ENCODE assay signal across 22 cellular contexts in genomic region chr2:29016500-29016899, GRCh38. TPM values are rescaled to one million over a fixed set of nuclear protein-coding genes. Genes with fewer than 3 reads are reported as not detected.
DNase-seq lines count a peak whose midpoint lies in the region; ATAC-seq and TF ChIP-seq lines count a peak whose summit lies in the region.
"Had no signal": no experiment of that assay in that cellular context is flagged by ENCODE, and none has a peak within 500 bp of the region (broad histone marks: within the 10 kb centered on the region; RNA-seq: fewer than 3 reads in every experiment).

No MANE protein-coding gene starts in this region.

- H3K9me3 ChIP-seq in spleen, result no peaks in the 10 kb centered on the region
- H3K9me3 ChIP-seq: esophagus muscularis mucosa, HAP-1, left lung had no signal

- peak overlapping the region; percentile 58 to 94 (median 79) for H3K27ac ChIP-seq in spleen
- H3K27ac ChIP-seq: neural progenitor cell, RWPE1 had no signal

- H3K27ac Mint-ChIP-seq in activated T-cell treated with anti-CD3 and anti-CD28 coated beads, Interleukin-2, amount 50 U/mL, for 24 hours, result peak overlapping the region; percentile 34
- peak overlapping the region; percentile 95 for H3K27ac Mint-ChIP-seq in activated CD8-positive, alpha-beta T cell treated with anti-CD3 and anti-CD28 coated beads, Interleukin-2, amount 10 ng/mL, durations not matched to agents 7 days and 5 days
- H3K27ac Mint-ChIP-seq in immature natural killer cell, result peak overlapping the region; percentile 99 to 100 (median 100)

- POLR2A ChIA-PET in activated CD8-positive, alpha-beta T cell treated with anti-CD3 and anti-CD28 coated beads, Interleukin-2, amount 10 ng/mL, durations not matched to agents 7 days and 5 days (lab: Charles Lee), result interaction anchor here (1.0 to 2.2 kb wide), 2 partner anchors 9 to 19 kb away, joined by 3 to 7 read pairs; no protein-coding TSS in a partner anchor

- no peak overlapping the region for H3K4me3 Mint-ChIP-seq in activated T-cell treated with anti-CD3 and anti-CD28 coated beads, Interleukin-2, amount 50 U/mL, for 24 hours
- H3K4me3 Mint-ChIP-seq in activated CD8-positive, alpha-beta T cell treated with anti-CD3 and anti-CD28 coated beads, Interleukin-2, amount 10 ng/mL, durations not matched to agents 7 days and 5 days, result peak overlapping the region; percentile 87
- H3K4me3 Mint-ChIP-seq in immature natural killer cell, result peak overlapping the region; percentile 87 to 95 (median 93)
- H3K4me3 Mint-ChIP-seq: neural progenitor cell had no signal

- CTCF ChIA-PET in activated CD8-positive, alpha-beta T cell treated with anti-CD3 and anti-CD28 coated beads, Interleukin-2, amount 10 ng/mL, durations not matched to agents 7 days and 5 days (lab: Charles Lee), result interaction anchor here (0.6 to 2.2 kb wide), 6 partner anchors 18 to 113 kb away, joined by 3 to 13 read pairs (median 4); no protein-coding TSS in a partner anchor

- peaks cover 27 to 75% (median 61%) of the 10 kb centered on the region in 6 donors for H3K4me1 ChIP-seq in spleen
- H3K4me1 ChIP-seq: HAP-1 had no signal

- intact Hi-C loops in spleen (cut with DNase I; ENCODE audit: low total_unique reads), result no loop called here

- peaks cover 0 to 10% (median 0%) of the 10 kb centered on the region in 7 donors for H3K27me3 ChIP-seq in spleen (replicated peaks in 1 of 7)
- H3K27me3 ChIP-seq: esophagus muscularis mucosa, neural progenitor cell had no signal

- no peak for ATAC-seq in activated CD8-positive, alpha-beta T cell treated with anti-CD3 and anti-CD28 coated beads, Interleukin-2, amount 10 ng/mL, durations not matched to agents 7 days and 5 days
- ATAC-seq: left lung had no signal

- H3K27me3 Mint-ChIP-seq in activated T-cell treated with anti-CD3 and anti-CD28 coated beads, Interleukin-2, amount 50 U/mL, for 24 hours, result no peaks in the 10 kb centered on the region
- H3K27me3 Mint-ChIP-seq in activated CD8-positive, alpha-beta T cell treated with anti-CD3 and anti-CD28 coated beads, Interleukin-2, amount 10 ng/mL, durations not matched to agents 7 days and 5 days (ENCODE audit: low read depth), result no peaks in the 10 kb centered on the region
- H3K27me3 Mint-ChIP-seq in immature natural killer cell (ENCODE audit: low read depth in 3 of 3), result peaks cover 10 to 37% (median 30%) of the 10 kb centered on the region in 3 donors

- H3K36me3 Mint-ChIP-seq in activated T-cell treated with anti-CD3 and anti-CD28 coated beads, Interleukin-2, amount 50 U/mL, for 24 hours (ENCODE audit: low read depth), result no peaks in the 10 kb centered on the region
- peaks cover 24% of the 10 kb centered on the region for H3K36me3 Mint-ChIP-seq in activated CD8-positive, alpha-beta T cell treated with anti-CD3 and anti-CD28 coated beads, Interleukin-2, amount 10 ng/mL, durations not matched to agents 7 days and 5 days (ENCODE audit: low read depth)
- H3K36me3 Mint-ChIP-seq in immature natural killer cell, result peaks cover 16 to 26% (median 19%) of the 10 kb centered on the region in 3 donors
- H3K36me3 Mint-ChIP-seq: neural progenitor cell had no signal

- H3K4me1 Mint-ChIP-seq in activated T-cell treated with anti-CD3 and anti-CD28 coated beads, Interleukin-2, amount 50 U/mL, for 24 hours (ENCODE audit: low read depth), result peaks cover 72% of the 10 kb centered on the region
- peaks cover 67% of the 10 kb centered on the region for H3K4me1 Mint-ChIP-seq in activated CD8-positive, alpha-beta T cell treated with anti-CD3 and anti-CD28 coated beads, Interleukin-2, amount 10 ng/mL, durations not matched to agents 7 days and 5 days (ENCODE audit: low read depth)
- peaks cover 68 to 89% of the 10 kb centered on the region in 2 donors for H3K4me1 Mint-ChIP-seq in immature natural killer cell

- H3K4me3 ChIP-seq in spleen, result no peak overlapping the region
- H3K4me3 ChIP-seq: coronary artery, esophagus muscularis mucosa, HAP-1, left lung, neural progenitor cell had no signal

- TF ChIP-seq CTCF in spleen (IDR thresholded peaks at IDR 0.05 in 8 of 11, conservative IDR thresholded peaks at IDR 0.05 in 3 of 11), result no peak

- no peaks in the 10 kb centered on the region for H3K36me3 ChIP-seq in spleen
- H3K36me3 ChIP-seq: esophagus muscularis mucosa, HAP-1, left lung, neural progenitor cell had no signal

- 24 to 40% (median 30%) methylated on average over 6 of the region's 6 CpGs for WGBS in spleen, 5 donors

- no peak for TF ChIP-seq POLR2A in spleen (IDR thresholded peaks at IDR 0.05)

- no peaks in the 10 kb centered on the region for H3K9me3 Mint-ChIP-seq in activated T-cell treated with anti-CD3 and anti-CD28 coated beads, Interleukin-2, amount 50 U/mL, for 24 hours
- no peaks in the 10 kb centered on the region for H3K9me3 Mint-ChIP-seq in activated CD8-positive, alpha-beta T cell treated with anti-CD3 and anti-CD28 coated beads, Interleukin-2, amount 10 ng/mL, durations not matched to agents 7 days and 5 days (ENCODE audit: insufficient read depth)
- no peaks in the 10 kb centered on the region for H3K9me3 Mint-ChIP-seq in immature natural killer cell
- H3K9me3 Mint-ChIP-seq: neural progenitor cell had no signal

- no peak for DNase-seq in activated T-cell treated with anti-CD3 and anti-CD28 coated beads, Interleukin-2, amount 50 U/mL, for 24 hours
- DNase-seq in activated T-cell treated with anti-CD3 and anti-CD28 coated beads for 4 hours (no peak), immature natural killer cell (peak in 2 of 3 donors; percentile 24 to 40), spleen (peak; percentile 72), HCEC 1CT (no peak), NCI-H526 (lab: John Stamatoyannopoulos, UW) (no peak), SW480 (ENCODE audit: low spot score) (no peak)
- DNase-seq in activated CD8-positive, alpha-beta T cell treated with anti-CD3 and anti-CD28 coated beads, Interleukin-2, amount 10 ng/mL, durations not matched to agents 7 days and 5 days, result no peak
- DNase-seq: activated CD8-positive, alpha-beta memory T cell treated with anti-CD3 and anti-CD28 coated beads for 24 hours; DMS53; hypothalamus; Kasumi-1; left lung; NCI-H2029; NCI-H526 treated with DMSO at 0.1 percent for 48 hours; stimulated activated CD4-positive, alpha-beta T cell treated with anti-CD3 and anti-CD28 coated beads, Interleukin-12 subunit alpha, Interleukin-12 subunit beta, amount 100 ng/mL, for 4 hours; T1000 had no signal

RNA-seq across cellular contexts. Expression of gene TOGARAM2, which starts 35.4 kb away (rescaled TPM):
- 10 to 100 TPM; 10.0 to 10.5 TPM for total RNA-seq in activated CD8-positive, alpha-beta T cell treated with anti-CD3 and anti-CD28 coated beads, Interleukin-2, amount 10 ng/mL, durations not matched to agents 7 days and 5 days
- polyA plus RNA-seq in immature natural killer cell, result 10 to 100 TPM in 1 of 3 donors, 1 to 10 TPM in 2; 3.1 to 13.0 (median 9.5) TPM
- total RNA-seq in spleen, result 10 to 100 TPM in 4 of 7 donors, 1 to 10 TPM in 3; 3.1 to 19.9 (median 11.7) TPM
- 1 to 10 TPM; 3.0 to 9.0 (median 7.4) TPM for polyA plus RNA-seq in spleen

RNA-seq across cellular contexts. Expression of gene PCARE, which starts 57.8 kb away (rescaled TPM):
- total RNA-seq in activated CD8-positive, alpha-beta T cell treated with anti-CD3 and anti-CD28 coated beads, Interleukin-2, amount 10 ng/mL, durations not matched to agents 7 days and 5 days, result not detected
- polyA plus RNA-seq in immature natural killer cell (not detected), spleen (not detected)
- not detected for total RNA-seq in spleen
- total RNA-seq: esophagus muscularis mucosa had no signal

Comparison
In these comparisons a context has a peak if more than half of its experiments do, and no peak if none do; other contexts are left out.
1. DNase-seq: peak in immature natural killer cell (2 of 3) and spleen (single experiment); none in activated T-cell treated with anti-CD3 and anti-CD28 coated beads, Interleukin-2, amount 50 U/mL, for 24 hours (single experiment), activated T-cell treated with anti-CD3 and anti-CD28 coated beads for 4 hours (single experiment), activated CD8-positive, alpha-beta T cell treated with anti-CD3 and anti-CD28 coated beads, Interleukin-2, amount 10 ng/mL, durations not matched to agents 7 days and 5 days (single experiment), HCEC 1CT (single experiment), NCI-H526 (0 of 2) and SW480 (single experiment).
2. H3K27ac Mint-ChIP-seq: peak in every context shown above with its lines; median percentile 100 in immature natural killer cell; 95 in activated CD8-positive, alpha-beta T cell treated with anti-CD3 and anti-CD28 coated beads, Interleukin-2, amount 10 ng/mL, durations not matched to agents 7 days and 5 days; 34 in activated T-cell treated with anti-CD3 and anti-CD28 coated beads, Interleukin-2, amount 50 U/mL, for 24 hours.